ENCODE assay signal across 8 cellular contexts in genomic region chrX:155028749-155029360, GRCh38. TPM values are rescaled to one million over a fixed set of nuclear protein-coding genes. Genes with fewer than 3 reads are reported as not detected.
DNase-seq lines count a peak whose midpoint lies in the region; ATAC-seq, FAIRE-seq and TF ChIP-seq lines count a peak whose summit lies in the region.

No MANE protein-coding gene starts in this region.

- TF ChIP-seq CTCF in PC-9 (conservative IDR thresholded peaks at IDR 0.05): no peak

- peaks cover 13% of the 10 kb centered on the region for H3K4me1 ChIP-seq in PC-9 (replicated peaks; ENCODE audit: insufficient read depth)

- no peaks in the 10 kb centered on the region for H3K9me3 ChIP-seq in PC-9 (ENCODE audit: insufficient read depth, low read depth)

- H3K79me2 ChIP-seq in PC-9 (ENCODE audit: low read depth): peaks cover 40% of the 10 kb centered on the region

- H4K20me1 ChIP-seq in PC-9 (ENCODE audit: insufficient read depth): no peaks in the 10 kb centered on the region

- no peaks in the 10 kb centered on the region for H3K36me3 ChIP-seq in PC-9 (ENCODE audit: low read depth)

- CTCF ChIA-PET in PC-9 (lab: Charles Lee): interaction anchor here (0.7 kb wide), 1 partner anchor 64 kb away, joined by 6 read pairs; no protein-coding TSS in a partner anchor

- peaks cover 16% of the 10 kb centered on the region for H3F3A ChIP-seq in PC-9 (ENCODE audit: insufficient read depth, low read depth)

- TSS peak; percentile 4 for BruUV-seq in PC-9 (replicated peaks; lab: Mats Ljungman, UMichigan)

- no peaks in the 10 kb centered on the region for H3K9me2 ChIP-seq in PC-9 (ENCODE audit: insufficient read depth)

- peak overlapping the region; percentile 96 for H3K27ac ChIP-seq in PC-9

- POLR2A ChIA-PET in PC-9 (lab: Charles Lee; ENCODE audit: unreplicated experiment): no interaction called here

- no peak overlapping the region for H2AFZ ChIP-seq in PC-9

- H3K4me2 ChIP-seq in PC-9: peak overlapping the region; percentile 87

- intact Hi-C loops in PC-9 (cut with micrococcal nuclease; ENCODE audit: unreplicated experiment): loop anchor here (10.0 kb wide), 1 partner anchor 654 kb away; the partner anchor contains the start of genes EMD and FLNA

- ATAC-seq in HG02678 (IDR thresholded peaks at IDR 0.05; ENCODE audit: unreplicated experiment): no peak

- H3K4me3 ChIP-seq in PC-9: peak overlapping the region; percentile 94; the same call in 1 of the 2 replicates

- no peak for TF ChIP-seq POLR2A in H54 (IDR thresholded peaks at IDR 0.05; ENCODE audit: low read depth, low read length)

- H3K27me3 ChIP-seq in PC-9 (ENCODE audit: insufficient read depth, low read depth): no peaks in the 10 kb centered on the region

- DNase-seq in H54 (ENCODE audit: insufficient read length, low spot score) (no peak), PC-9 (no peak), dermis blood vessel endothelial cell (peak; percentile 6), renal cortical epithelial cell (ENCODE audit: low read depth) (peak; percentile 46), putamen (ENCODE audit: low spot score) (no peak), GDM1 (lab: John Stamatoyannopoulos, UW) (no peak)
- DNase-seq in central memory CD4-positive, alpha-beta T cell: no peak

- FAIRE-seq in H54 (lab: Jason Lieb, UNC): peak; percentile 75

RNA-seq across cellular contexts. Expression of gene FUNDC2, which starts 2.2 kb away (rescaled TPM):
- 90.6 and 108 TPM in 2 replicates for total RNA-seq in PC-9 (2021)
- total RNA-seq in dermis blood vessel endothelial cell: 84.2 and 95.1 TPM in 2 replicates
- 39.9 and 59.4 TPM in 2 replicates for total RNA-seq in renal cortical epithelial cell

RNA-seq across cellular contexts. Expression of gene F8, which starts 6.3 kb away (rescaled TPM):
- total RNA-seq in PC-9 (2021): 13.8 and 15.2 TPM in 2 replicates
- total RNA-seq in dermis blood vessel endothelial cell: 12.4 and 19.1 TPM in 2 replicates
- total RNA-seq in renal cortical epithelial cell: 4.7 and 5.2 TPM in 2 replicates

RNA-seq across cellular contexts. Expression of gene CMC4, which starts 42.1 kb away (rescaled TPM):
- total RNA-seq in PC-9 (2021): 13.7 and 15.8 TPM in 2 replicates
- total RNA-seq in dermis blood vessel endothelial cell: 11.7 and 16.3 TPM in 2 replicates
- 9.4 and 10.2 TPM in 2 replicates for total RNA-seq in renal cortical epithelial cell

RNA-seq across cellular contexts. Expression of gene MTCP1, which starts 42.1 kb away (rescaled TPM):
- total RNA-seq in PC-9 (2021) (30.8 and 49.5 TPM in 2 replicates), dermis blood vessel endothelial cell (3.1 and 9.9 TPM in 2 replicates), renal cortical epithelial cell (4.2 and 5.2 TPM in 2 replicates)

RNA-seq across cellular contexts. Expression of gene BRCC3, which starts 42.5 kb away (rescaled TPM):
- total RNA-seq in PC-9 (2021): 40.2 and 52.0 TPM in 2 replicates
- total RNA-seq in dermis blood vessel endothelial cell: 17.4 and 28.9 TPM in 2 replicates
- 17.7 and 40.6 TPM in 2 replicates for total RNA-seq in renal cortical epithelial cell

Comparison
In these comparisons a context has a peak if more than half of its experiments do, and no peak if none do; other contexts are left out.
1. DNase-seq: peak in dermis blood vessel endothelial cell (single experiment) and renal cortical epithelial cell (single experiment); none in H54 (single experiment), PC-9 (0 of 2), central memory CD4-positive, alpha-beta T cell (single experiment), putamen (single experiment) and GDM1 (single experiment).